9 cellular contexts compared by ENCODE assay signal in genomic region chr12:219891-220352, GRCh38. TPM values are rescaled to one million over a fixed set of nuclear protein-coding genes. Genes with fewer than 3 reads are reported as not detected.
DNase-seq lines count a peak whose midpoint lies in the region; ATAC-seq and TF ChIP-seq lines count a peak whose summit lies in the region.
"Had no signal": no experiment of that assay in that cellular context is flagged by ENCODE, and none has a peak within 500 bp of the region (broad histone marks: within the 10 kb centered on the region; RNA-seq: fewer than 3 reads in every experiment).

No MANE protein-coding gene starts in this region.

- H2AFZ ChIP-seq in mammary epithelial cell (ENCODE audit: low read depth, low read length) = no peak overlapping the region

- H3K27ac ChIP-seq in CD8-positive, alpha-beta T cell (ENCODE audit: low read depth, low read length) = no peak overlapping the region
- H3K27ac ChIP-seq in mammary epithelial cell (ENCODE audit: insufficient read depth, low read depth, low read length) = no peak overlapping the region

- in situ Hi-C loops in mammary epithelial cell (cut with MboI; ENCODE audit: low sequenced_read_pairs in 2 of 2) = no loop called here

- peak; percentile 97 for ATAC-seq in CD8-positive, alpha-beta T cell
- peak; percentile 85 for ATAC-seq in GM21529 (IDR thresholded peaks at IDR 0.05; ENCODE audit: unreplicated experiment)
- no peak for ATAC-seq in GM18519 (IDR thresholded peaks at IDR 0.05; ENCODE audit: low FRiP score, unreplicated experiment)

- no peaks in the 10 kb centered on the region for H3K4me1 ChIP-seq in CD8-positive, alpha-beta T cell (ENCODE audit: insufficient read depth, low read length)
- H3K4me1 ChIP-seq in mammary epithelial cell (ENCODE audit: insufficient read depth, low read length) = no peaks in the 10 kb centered on the region

- H3K4me2 ChIP-seq in mammary epithelial cell (ENCODE audit: insufficient read depth, low read depth, low read length) = no peak overlapping the region

- no peaks in the 10 kb centered on the region for H3K36me3 ChIP-seq in CD8-positive, alpha-beta T cell (ENCODE audit: insufficient read depth, low read length)
- H3K36me3 ChIP-seq in mammary epithelial cell (ENCODE audit: insufficient read depth, low read length) = no peaks in the 10 kb centered on the region

- peak in 5 of 7 experiments; percentile 11 to 60 (median 20) for DNase-seq in CD8-positive, alpha-beta T cell
- DNase-seq in NCI-H146 treated with DMSO at 0.1 percent for 48 hours (lab: John Stamatoyannopoulos, UW; ENCODE audit: unreplicated experiment) = peak; percentile 53
- DNase-seq in T-helper 2 cell treated with Interferon-gamma antibody and Interleukin-4, amounts not matched to agents 5 μg/mL and 100 μg/mL, for 36 hours (ENCODE audit: low spot score) = peak; percentile 53
- DNase-seq in mammary epithelial cell = no peak
- DNase-seq in left kidney (ENCODE audit: low read depth, low spot score) = peak; percentile 87
- DNase-seq in stimulated activated CD8-positive, alpha-beta memory T cell treated with anti-CD3 and anti-CD28 coated beads, Interleukin-12 subunit alpha, Interleukin-12 subunit beta, amount 100 ng/mL, for 24 hours (ENCODE audit: extremely low read depth) = peak; percentile 24

- peak; percentile 41 for TF ChIP-seq CTCF in CD8-positive, alpha-beta T cell (IDR thresholded peaks at IDR 0.05)
- TF ChIP-seq CTCF in mammary epithelial cell (conservative IDR thresholded peaks at IDR 0.05 in 1 of 2, IDR thresholded peaks at IDR 0.05 in 1 of 2; ENCODE audit: extremely low read depth in 1 of 2, insufficient read depth in 1 of 2, low read depth in 1 of 2, low read length in 2 of 2) = peak; percentile 56 to 69

- H3K27ac Mint-ChIP-seq in CD8-positive, alpha-beta T cell = no peak overlapping the region
- no peak overlapping the region for H3K27ac Mint-ChIP-seq in T-helper 2 cell treated with Interferon-gamma antibody and Interleukin-4, amounts not matched to agents 5 μg/mL and 100 μg/mL, for 36 hours
- H3K27ac Mint-ChIP-seq: T-helper 1 cell treated with Interleukin-12 subunit alpha and Interleukin-12 subunit beta and Interleukin-4 antibody, amounts not matched to agents 30 μg/mL and 1 μg/mL, for 36 hours had no signal

- CTCF ChIA-PET in CD8-positive, alpha-beta T cell (lab: Charles Lee) = interaction anchor here (1.3 kb wide), 1 partner anchor 13 kb away, joined by 5 read pairs; no protein-coding TSS in a partner anchor
- CTCF ChIA-PET in mammary epithelial cell (lab: Charles Lee; ENCODE audit: low non-redundant PET) = interaction anchor here (0.7 kb wide), 1 partner anchor 47 kb away, joined by 6 read pairs; no protein-coding TSS in a partner anchor

- peaks cover 2% of the 10 kb centered on the region for H3K27me3 Mint-ChIP-seq in CD8-positive, alpha-beta T cell (ENCODE audit: low read depth)
- no peaks in the 10 kb centered on the region for H3K27me3 Mint-ChIP-seq in T-helper 2 cell treated with Interferon-gamma antibody and Interleukin-4, amounts not matched to agents 5 μg/mL and 100 μg/mL, for 36 hours (ENCODE audit: low read depth)

- H3K9me3 ChIP-seq in CD8-positive, alpha-beta T cell (ENCODE audit: low read length) = no peaks in the 10 kb centered on the region
- H3K9me3 ChIP-seq in mammary epithelial cell (replicated peaks; ENCODE audit: insufficient read depth, low read length) = no peaks in the 10 kb centered on the region

- H3K9me3 Mint-ChIP-seq in CD8-positive, alpha-beta T cell = no peaks in the 10 kb centered on the region
- H3K9me3 Mint-ChIP-seq in T-helper 2 cell treated with Interferon-gamma antibody and Interleukin-4, amounts not matched to agents 5 μg/mL and 100 μg/mL, for 36 hours = no peaks in the 10 kb centered on the region
- H3K9me3 Mint-ChIP-seq: T-helper 1 cell treated with Interleukin-12 subunit alpha and Interleukin-12 subunit beta and Interleukin-4 antibody, amounts not matched to agents 30 μg/mL and 1 μg/mL, for 36 hours had no signal

- H3K27me3 ChIP-seq in CD8-positive, alpha-beta T cell (ENCODE audit: insufficient read depth, low read length) = no peaks in the 10 kb centered on the region
- H3K27me3 ChIP-seq in mammary epithelial cell (ENCODE audit: insufficient read depth, low read length) = peaks cover 1% of the 10 kb centered on the region

- no peaks in the 10 kb centered on the region for H3K36me3 Mint-ChIP-seq in CD8-positive, alpha-beta T cell
- H3K36me3 Mint-ChIP-seq in T-helper 2 cell treated with Interferon-gamma antibody and Interleukin-4, amounts not matched to agents 5 μg/mL and 100 μg/mL, for 36 hours (ENCODE audit: low read depth) = no peaks in the 10 kb centered on the region

- intact Hi-C loops in CD8-positive, alpha-beta T cell (cut with DNase I, micrococcal nuclease) = no loop called here
- intact Hi-C loops in mammary epithelial cell (cut with micrococcal nuclease) = no loop called here

- H3K4me3 ChIP-seq in CD8-positive, alpha-beta T cell (ENCODE audit: low read depth, low read length) = no peak overlapping the region
- H3K4me3 ChIP-seq in mammary epithelial cell (replicated peaks in 1 of 3; ENCODE audit: insufficient read depth in 1 of 3, low read depth in 2 of 3, low read length in 3 of 3) = no peak overlapping the region

- POLR2A ChIA-PET in CD8-positive, alpha-beta T cell (lab: Charles Lee) = no interaction called here

- H3K79me2 ChIP-seq in mammary epithelial cell (ENCODE audit: insufficient read depth, low read length) = no peaks in the 10 kb centered on the region

- dilution Hi-C loops in mammary epithelial cell (cut with HindIII; ENCODE audit: low sequenced_read_pairs) = no loop called here

- no peaks in the 10 kb centered on the region for H4K20me1 ChIP-seq in mammary epithelial cell (ENCODE audit: insufficient read depth, low read length)

- no TSS peak for BruUV-seq in mammary epithelial cell (replicated peaks; lab: Mats Ljungman, UMichigan)

- WGBS in mammary epithelial cell (ENCODE audit: low coverage, missing lambda C conversion rate) = 45% methylated on average over 4 of the region's 17 CpGs

- no peak overlapping the region for H3K4me3 Mint-ChIP-seq in CD8-positive, alpha-beta T cell
- H3K4me3 Mint-ChIP-seq in T-helper 2 cell treated with Interferon-gamma antibody and Interleukin-4, amounts not matched to agents 5 μg/mL and 100 μg/mL, for 36 hours = no peak overlapping the region
- H3K4me3 Mint-ChIP-seq: T-helper 1 cell treated with Interleukin-12 subunit alpha and Interleukin-12 subunit beta and Interleukin-4 antibody, amounts not matched to agents 30 μg/mL and 1 μg/mL, for 36 hours had no signal

- H3K4me1 Mint-ChIP-seq in CD8-positive, alpha-beta T cell (ENCODE audit: low read depth) = peaks cover 6% of the 10 kb centered on the region
- no peaks in the 10 kb centered on the region for H3K4me1 Mint-ChIP-seq in T-helper 2 cell treated with Interferon-gamma antibody and Interleukin-4, amounts not matched to agents 5 μg/mL and 100 μg/mL, for 36 hours (ENCODE audit: low read depth)

- H3K9ac ChIP-seq in mammary epithelial cell (ENCODE audit: insufficient read depth, low read length) = no peak overlapping the region

RNA-seq across cellular contexts. Expression of gene SLC6A12, which starts 6.0 kb away (rescaled TPM):
- not detected for total RNA-seq in CD8-positive, alpha-beta T cell
- total RNA-seq in mammary epithelial cell = under 1 TPM in 1 of 2 donors, not detected in 1; 0.17 TPM
- not detected for polyA plus RNA-seq in mammary epithelial cell
- polyA minus RNA-seq in mammary epithelial cell = not detected

RNA-seq across cellular contexts. Expression of gene SLC6A13, which starts 42.7 kb away (rescaled TPM):
- not detected for total RNA-seq in CD8-positive, alpha-beta T cell
- under 1 TPM; 0.49 to 0.50 TPM for total RNA-seq in mammary epithelial cell
- not detected for polyA plus RNA-seq in mammary epithelial cell
- polyA minus RNA-seq in mammary epithelial cell = not detected
